Comparison of ENCODE assay signal across 4 cellular contexts in genomic region chr2:187510419-187511355, GRCh38. TPM values are rescaled to one million over a fixed set of nuclear protein-coding genes. Genes with fewer than 3 reads are reported as not detected.
"Had no signal": no experiment of that assay in that cellular context is flagged by ENCODE, and none has a peak within 500 bp of the region (broad histone marks: within the 10 kb centered on the region; RNA-seq: fewer than 3 reads in every experiment).

No MANE protein-coding gene starts in this region.

RNA-seq across cellular contexts. Expression of gene TFPI, which starts 43.5 kb away (rescaled TPM):
- total RNA-seq: activated CD4-positive, alpha-beta T cell treated with anti-CD3 and anti-CD28 coated beads, Interleukin-2, amount 10 ng/mL, durations not matched to agents 7 days and 5 days; activated CD8-positive, alpha-beta memory T cell treated with anti-CD3 and anti-CD28 coated beads, Interleukin-2, amount 10 ng/mL, durations not matched to agents 7 days and 5 days; activated CD8-positive, alpha-beta T cell treated with anti-CD3 and anti-CD28 coated beads for 36 hours; naive thymus-derived CD8-positive, alpha-beta T cell had no signal
- polyA plus RNA-seq: naive thymus-derived CD8-positive, alpha-beta T cell had no signal
